1 cellular context compared by ENCODE assay signal in the genomic region with DNA sequence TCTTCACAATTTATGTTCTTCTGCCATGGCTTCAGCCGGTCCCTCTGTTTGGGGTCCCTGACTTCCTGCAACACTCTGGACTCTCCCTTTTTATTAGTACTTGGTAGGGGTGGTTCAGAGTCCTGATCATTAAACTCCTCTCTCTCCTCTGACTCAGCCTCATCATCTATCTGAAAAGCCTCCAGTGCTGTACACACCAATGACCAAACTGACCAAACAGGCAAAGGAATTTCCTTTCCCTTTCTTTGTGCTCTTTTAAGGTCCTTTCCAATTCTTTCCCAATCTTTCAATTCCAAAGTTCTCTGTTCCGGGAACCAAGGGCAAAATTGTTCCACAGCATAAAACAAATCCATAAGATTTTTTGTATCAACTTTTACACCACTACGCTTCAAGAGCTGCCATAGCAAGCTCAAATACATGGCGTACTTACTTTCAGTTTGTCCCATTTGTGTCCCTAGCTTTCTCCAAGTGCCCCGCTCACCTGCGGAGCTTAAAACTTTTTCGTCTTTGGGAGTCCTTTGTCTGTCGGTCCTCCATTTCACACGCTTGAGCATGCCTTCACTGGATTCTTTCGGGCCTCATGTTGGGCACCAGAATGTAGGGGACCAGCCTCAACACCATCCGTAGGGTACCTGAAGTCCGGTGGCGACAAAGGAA.
A peak's percentile ranks its signal among the peaks of the same experiment; 100 is the strongest.
TF ChIP-seq lines count a peak whose summit lies in the region.

No MANE protein-coding gene starts in this region.

TF ChIP-seq in K562, 482 proteins besides CTCF, POLR2A, EP300 and RAD21 (continued from another document):
- TF ChIP-seq, protein P1, sequence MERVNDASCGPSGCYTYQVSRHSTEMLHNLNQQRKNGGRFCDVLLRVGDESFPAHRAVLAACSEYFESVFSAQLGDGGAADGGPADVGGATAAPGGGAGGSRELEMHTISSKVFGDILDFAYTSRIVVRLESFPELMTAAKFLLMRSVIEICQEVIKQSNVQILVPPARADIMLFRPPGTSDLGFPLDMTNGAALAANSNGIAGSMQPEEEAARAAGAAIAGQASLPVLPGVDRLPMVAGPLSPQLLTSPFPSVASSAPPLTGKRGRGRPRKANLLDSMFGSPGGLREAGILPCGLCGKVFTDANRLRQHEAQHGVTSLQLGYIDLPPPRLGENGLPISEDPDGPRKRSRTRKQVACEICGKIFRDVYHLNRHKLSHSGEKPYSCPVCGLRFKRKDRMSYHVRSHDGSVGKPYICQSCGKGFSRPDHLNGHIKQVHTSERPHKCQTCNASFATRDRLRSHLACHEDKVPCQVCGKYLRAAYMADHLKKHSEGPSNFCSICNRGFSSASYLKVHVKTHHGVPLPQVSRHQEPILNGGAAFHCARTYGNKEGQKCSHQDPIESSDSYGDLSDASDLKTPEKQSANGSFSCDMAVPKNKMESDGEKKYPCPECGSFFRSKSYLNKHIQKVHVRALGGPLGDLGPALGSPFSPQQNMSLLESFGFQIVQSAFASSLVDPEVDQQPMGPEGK (CRISPR knock-in tag; IDR thresholded peaks at IDR 0.05; ENCODE audit: borderline replicate concordance), result no peak
- TF ChIP-seq ZNF384 (IDR thresholded peaks at IDR 0.05; ENCODE audit: low read depth, low read length), result no peak
- TF ChIP-seq CREBBP (IDR thresholded peaks at IDR 0.05; ENCODE audit: low read depth, low read length), result no peak
- TF ChIP-seq, protein P2, sequence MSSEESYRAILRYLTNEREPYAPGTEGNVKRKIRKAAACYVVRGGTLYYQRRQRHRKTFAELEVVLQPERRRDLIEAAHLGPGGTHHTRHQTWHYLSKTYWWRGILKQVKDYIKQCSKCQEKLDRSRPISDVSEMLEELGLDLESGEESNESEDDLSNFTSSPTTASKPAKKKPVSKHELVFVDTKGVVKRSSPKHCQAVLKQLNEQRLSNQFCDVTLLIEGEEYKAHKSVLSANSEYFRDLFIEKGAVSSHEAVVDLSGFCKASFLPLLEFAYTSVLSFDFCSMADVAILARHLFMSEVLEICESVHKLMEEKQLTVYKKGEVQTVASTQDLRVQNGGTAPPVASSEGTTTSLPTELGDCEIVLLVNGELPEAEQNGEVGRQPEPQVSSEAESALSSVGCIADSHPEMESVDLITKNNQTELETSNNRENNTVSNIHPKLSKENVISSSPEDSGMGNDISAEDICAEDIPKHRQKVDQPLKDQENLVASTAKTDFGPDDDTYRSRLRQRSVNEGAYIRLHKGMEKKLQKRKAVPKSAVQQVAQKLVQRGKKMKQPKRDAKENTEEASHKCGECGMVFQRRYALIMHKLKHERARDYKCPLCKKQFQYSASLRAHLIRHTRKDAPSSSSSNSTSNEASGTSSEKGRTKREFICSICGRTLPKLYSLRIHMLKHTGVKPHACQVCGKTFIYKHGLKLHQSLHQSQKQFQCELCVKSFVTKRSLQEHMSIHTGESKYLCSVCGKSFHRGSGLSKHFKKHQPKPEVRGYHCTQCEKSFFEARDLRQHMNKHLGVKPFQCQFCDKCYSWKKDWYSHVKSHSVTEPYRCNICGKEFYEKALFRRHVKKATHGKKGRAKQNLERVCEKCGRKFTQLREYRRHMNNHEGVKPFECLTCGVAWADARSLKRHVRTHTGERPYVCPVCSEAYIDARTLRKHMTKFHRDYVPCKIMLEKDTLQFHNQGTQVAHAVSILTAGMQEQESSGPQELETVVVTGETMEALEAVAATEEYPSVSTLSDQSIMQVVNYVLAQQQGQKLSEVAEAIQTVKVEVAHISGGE (CRISPR knock-in tag; IDR thresholded peaks at IDR 0.05), result no peak
- no peak for TF ChIP-seq CBX1 (IDR thresholded peaks at IDR 0.05; ENCODE audit: low read depth)
- no peak for TF ChIP-seq LARP7 (IDR thresholded peaks at IDR 0.05)
- TF ChIP-seq, protein P3, sequence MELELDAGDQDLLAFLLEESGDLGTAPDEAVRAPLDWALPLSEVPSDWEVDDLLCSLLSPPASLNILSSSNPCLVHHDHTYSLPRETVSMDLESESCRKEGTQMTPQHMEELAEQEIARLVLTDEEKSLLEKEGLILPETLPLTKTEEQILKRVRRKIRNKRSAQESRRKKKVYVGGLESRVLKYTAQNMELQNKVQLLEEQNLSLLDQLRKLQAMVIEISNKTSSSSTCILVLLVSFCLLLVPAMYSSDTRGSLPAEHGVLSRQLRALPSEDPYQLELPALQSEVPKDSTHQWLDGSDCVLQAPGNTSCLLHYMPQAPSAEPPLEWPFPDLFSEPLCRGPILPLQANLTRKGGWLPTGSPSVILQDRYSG (tag; conservative IDR thresholded peaks at IDR 0.05; ENCODE audit: low read depth), result no peak
- no peak for TF ChIP-seq BMI1 (IDR thresholded peaks at IDR 0.05; ENCODE audit: low read length)
- TF ChIP-seq SNIP1 (IDR thresholded peaks at IDR 0.05; ENCODE audit: low read depth), result no peak
- TF ChIP-seq, protein P4, sequence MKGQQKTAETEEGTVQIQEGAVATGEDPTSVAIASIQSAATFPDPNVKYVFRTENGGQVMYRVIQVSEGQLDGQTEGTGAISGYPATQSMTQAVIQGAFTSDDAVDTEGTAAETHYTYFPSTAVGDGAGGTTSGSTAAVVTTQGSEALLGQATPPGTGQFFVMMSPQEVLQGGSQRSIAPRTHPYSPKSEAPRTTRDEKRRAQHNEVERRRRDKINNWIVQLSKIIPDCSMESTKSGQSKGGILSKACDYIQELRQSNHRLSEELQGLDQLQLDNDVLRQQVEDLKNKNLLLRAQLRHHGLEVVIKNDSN (CRISPR knock-in tag; IDR thresholded peaks at IDR 0.05), result no peak
- TF ChIP-seq KDM1A (IDR thresholded peaks at IDR 0.05), result no peak
- no peak for TF ChIP-seq NCOR1 (IDR thresholded peaks at IDR 0.05)
- TF ChIP-seq, protein P5, sequence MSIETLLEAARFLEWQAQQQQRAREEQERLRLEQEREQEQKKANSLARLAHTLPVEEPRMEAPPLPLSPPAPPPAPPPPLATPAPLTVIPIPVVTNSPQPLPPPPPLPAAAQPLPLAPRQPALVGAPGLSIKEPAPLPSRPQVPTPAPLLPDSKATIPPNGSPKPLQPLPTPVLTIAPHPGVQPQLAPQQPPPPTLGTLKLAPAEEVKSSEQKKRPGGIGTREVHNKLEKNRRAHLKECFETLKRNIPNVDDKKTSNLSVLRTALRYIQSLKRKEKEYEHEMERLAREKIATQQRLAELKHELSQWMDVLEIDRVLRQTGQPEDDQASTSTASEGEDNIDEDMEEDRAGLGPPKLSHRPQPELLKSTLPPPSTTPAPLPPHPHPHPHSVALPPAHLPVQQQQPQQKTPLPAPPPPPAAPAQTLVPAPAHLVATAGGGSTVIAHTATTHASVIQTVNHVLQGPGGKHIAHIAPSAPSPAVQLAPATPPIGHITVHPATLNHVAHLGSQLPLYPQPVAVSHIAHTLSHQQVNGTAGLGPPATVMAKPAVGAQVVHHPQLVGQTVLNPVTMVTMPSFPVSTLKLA (conservative IDR thresholded peaks at IDR 0.05), result 0 out of 4 replicates have a peak, but pooled peaks of 1 of the 2 experiments have one; percentile 12
- TF ChIP-seq FIP1L1 (IDR thresholded peaks at IDR 0.05; ENCODE audit: low read depth, low read length, poor library complexity, severe bottlenecking), result no peak
- no peak for TF ChIP-seq RBM39 (optimal IDR thresholded peaks at IDR 0.05; ENCODE audit: low read depth, low read length)
- TF ChIP-seq TFAM (CRISPR knock-in tag; conservative IDR thresholded peaks at IDR 0.05), result no peak
- 0 out of 4 replicates have a peak, but pooled peaks of 1 of the 2 experiments have one; percentile 23 for TF ChIP-seq MAZ (CRISPR knock-in tag; conservative IDR thresholded peaks at IDR 0.05 in 1 of 2, IDR thresholded peaks at IDR 0.05 in 1 of 2)
- 0 out of 2 replicates have a peak, but pooled peaks have one; percentile 40 for TF ChIP-seq JUND (IDR thresholded peaks at IDR 0.05; ENCODE audit: borderline replicate concordance, low read depth, low read length)
- no peak for TF ChIP-seq JUND (tag; IDR thresholded peaks at IDR 0.05; ENCODE audit: borderline replicate concordance, low read depth, low read length)
TF ChIP-seq in K562: peak in this region for 10.
